ENCODE assay signal across 19 cellular contexts in genomic region chr2:30549096-30549495, GRCh38.
"Had no signal": no experiment of that assay in that cellular context is flagged by ENCODE, and none has a peak within 500 bp of the region (broad histone marks: within the 10 kb centered on the region; RNA-seq: fewer than 3 reads in every experiment).

No MANE protein-coding gene starts in this region.

- H3K27ac Mint-ChIP-seq: naive thymus-derived CD4-positive, alpha-beta T cell; stimulated activated naive B cell treated with anti-CD40 and anti-IgM and Interleukin-4, amounts not matched to agents 10 μg/mL and 1 μg/mL and 100 μg/mL, for 72 hours; stimulated activated naive CD8-positive, alpha-beta T cell treated with anti-CD3 and anti-CD28 coated beads, Interleukin-15, amount 100 ng/mL, for 72 hours had no signal

- ATAC-seq: heart left ventricle; left colon; left ventricle myocardium superior; naive thymus-derived CD4-positive, alpha-beta T cell; stimulated activated naive B cell treated with anti-CD40 and anti-IgM and Interleukin-4, amounts not matched to agents 10 μg/mL and 1 μg/mL and 100 μg/mL, for 72 hours; stimulated activated naive CD8-positive, alpha-beta T cell treated with anti-CD3 and anti-CD28 coated beads, Interleukin-15, amount 100 ng/mL, for 72 hours had no signal

- H3K9me3 ChIP-seq: neutrophil, sigmoid colon, testis had no signal

- H3K36me3 ChIP-seq: neutrophil, sigmoid colon had no signal

- H3K4me1 ChIP-seq: testis, tibial nerve had no signal

- FAIRE-seq: frontal cortex had no signal

- H3K27ac ChIP-seq: coronary artery, heart left ventricle, neutrophil, sigmoid colon, skin epidermis, testis, tibial nerve had no signal

- DNase-seq: effector CD4-positive, alpha-beta T cell; heart left ventricle; hippocampal formation; left colon; left ventricle myocardium superior; mesenchymal stem cell; naive thymus-derived CD4-positive, alpha-beta T cell; sigmoid colon; stimulated activated CD4-positive, alpha-beta T cell treated with anti-CD3 and anti-CD28 coated beads, Interleukin-2, amount 100 ng/mL, for 24 hours; stimulated activated CD4-positive, alpha-beta T cell treated with anti-CD3 and anti-CD28 coated beads, Interleukin-4, amount 100 ng/mL, for 4 hours; stimulated activated naive B cell treated with anti-CD40 and anti-IgM and Interleukin-4, amounts not matched to agents 10 μg/mL and 1 μg/mL and 100 μg/mL, for 72 hours; stimulated activated naive CD8-positive, alpha-beta T cell treated with anti-CD3 and anti-CD28 coated beads, Interleukin-15, amount 100 ng/mL, for 72 hours; testis had no signal

- H3K27me3 Mint-ChIP-seq: naive thymus-derived CD4-positive, alpha-beta T cell; stimulated activated naive B cell treated with anti-CD40 and anti-IgM and Interleukin-4, amounts not matched to agents 10 μg/mL and 1 μg/mL and 100 μg/mL, for 72 hours; stimulated activated naive CD8-positive, alpha-beta T cell treated with anti-CD3 and anti-CD28 coated beads, Interleukin-15, amount 100 ng/mL, for 72 hours had no signal

- H3K4me3 ChIP-seq: coronary artery, heart left ventricle, lung, sigmoid colon, skin epidermis, testis, tibial nerve had no signal

- H3K9me3 Mint-ChIP-seq: stimulated activated naive B cell treated with anti-CD40 and anti-IgM and Interleukin-4, amounts not matched to agents 10 μg/mL and 1 μg/mL and 100 μg/mL, for 72 hours; stimulated activated naive CD8-positive, alpha-beta T cell treated with anti-CD3 and anti-CD28 coated beads, Interleukin-15, amount 100 ng/mL, for 72 hours had no signal

- H3K27me3 ChIP-seq: heart left ventricle, neutrophil, sigmoid colon, testis, tibial nerve had no signal

- H3K4me3 Mint-ChIP-seq: naive thymus-derived CD4-positive, alpha-beta T cell; stimulated activated naive B cell treated with anti-CD40 and anti-IgM and Interleukin-4, amounts not matched to agents 10 μg/mL and 1 μg/mL and 100 μg/mL, for 72 hours; stimulated activated naive CD8-positive, alpha-beta T cell treated with anti-CD3 and anti-CD28 coated beads, Interleukin-15, amount 100 ng/mL, for 72 hours had no signal
